ENCODE assay signal across 8 cellular contexts in the genomic region with DNA sequence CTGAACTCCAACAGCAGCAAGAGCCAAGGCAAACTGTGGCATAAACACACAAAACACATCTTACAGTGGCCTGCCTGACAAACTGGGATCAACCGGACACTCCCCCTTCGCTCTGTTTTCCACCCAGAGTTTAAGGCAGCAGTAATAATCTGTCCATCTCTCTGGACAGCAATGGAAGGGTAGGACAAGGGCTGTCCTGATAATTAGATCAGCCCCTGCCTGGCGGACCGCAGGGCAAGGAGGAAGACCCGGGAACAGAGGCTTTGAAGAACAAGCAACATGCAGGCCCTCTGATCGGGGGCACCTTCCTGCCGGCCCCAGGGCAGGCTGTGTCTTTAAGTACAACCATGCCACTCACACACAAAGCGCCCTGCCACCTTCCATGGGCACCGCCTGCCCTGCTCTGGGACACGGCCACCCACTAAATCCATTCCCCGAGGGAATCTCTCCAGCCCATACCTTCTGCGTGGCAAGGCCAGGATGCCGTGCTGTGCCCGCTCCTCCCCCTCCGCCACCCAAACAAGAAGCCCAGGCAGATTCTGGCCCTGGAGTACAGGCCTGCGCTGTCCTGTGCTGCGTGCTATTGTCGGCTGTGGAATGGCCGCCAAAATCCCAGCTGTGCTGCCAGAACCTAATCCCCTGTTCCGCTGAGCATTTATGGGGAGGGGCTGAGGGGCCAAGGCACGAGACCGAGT. TPM values are rescaled to one million over a fixed set of nuclear protein-coding genes. Genes with fewer than 3 reads are reported as not detected.
A peak's percentile ranks its signal among the peaks of the same experiment; 100 is the strongest.
DNase-seq lines count a peak whose midpoint lies in the region; ATAC-seq and TF ChIP-seq lines count a peak whose summit lies in the region.

No MANE protein-coding gene starts in this region.

- H3K79me1 ChIP-seq in H9 (ENCODE audit: insufficient read depth, low read depth, low read length, poor library complexity, severe bottlenecking) = peaks cover 10% of the 10 kb centered on the region

- H3K4me2 ChIP-seq in H9 (ENCODE audit: insufficient read depth, insufficient read length, low read length) = peak overlapping the region; percentile 45

- H3K27me3 Mint-ChIP-seq in H9 (ENCODE audit: low read depth) = no peaks in the 10 kb centered on the region

- H3K18ac ChIP-seq in H9 (ENCODE audit: insufficient read length, low read depth, low read length) = peak overlapping the region; percentile 59

- H3K9me3 Mint-ChIP-seq in H9 = no peaks in the 10 kb centered on the region

- peaks cover 12% of the 10 kb centered on the region; the same call in 1 of the 2 replicates for H3K79me2 ChIP-seq in H9 (ENCODE audit: insufficient read depth, low read length)

- no peak overlapping the region for H3K4me3 Mint-ChIP-seq in H9

- peak; percentile 80 for DNase-seq in AG20443 (ENCODE audit: low spot score)
- DNase-seq in H9 = peak; percentile 61
- DNase-seq in NCI-H748 (lab: John Stamatoyannopoulos, UW; ENCODE audit: unreplicated experiment) = peak; percentile 68
- DNase-seq in activated T-cell treated with anti-CD3 and anti-CD28 coated beads, Interleukin-2, amount 50 U/mL, for 1 hour = peak; percentile 63
- DNase-seq in stimulated activated naive CD8-positive, alpha-beta T cell treated with anti-CD3 and anti-CD28 coated beads, Interleukin-15, Interleukin-2, amounts not matched to agents 100 U/mL and 50 U/mL, for 24 hours = peak; percentile 37
- no peak for DNase-seq in GM10266 (ENCODE audit: extremely low spot score)

- H3K23me2 ChIP-seq in H9 (ENCODE audit: insufficient read length, low read depth, low read length, poor library complexity, severe bottlenecking) = peaks cover 8% of the 10 kb centered on the region

- H2BK5ac ChIP-seq in H9 (ENCODE audit: insufficient read length, low read length) = no peak overlapping the region

- H2BK120ac ChIP-seq in H9 (ENCODE audit: low read depth, low read length, poor library complexity, severe bottlenecking) = no peak overlapping the region

- H3K4me1 ChIP-seq in H9 (ENCODE audit: insufficient read depth, low read length) (peaks cover 9% of the 10 kb centered on the region; the same call in 1 of the 2 replicates), mononuclear cell (ENCODE audit: insufficient read depth, low read length) (peaks cover 59% of the 10 kb centered on the region)

- H3T11ph ChIP-seq in H9 (ENCODE audit: low read length) = no peak overlapping the region

- H3K4me1 Mint-ChIP-seq in H9 = peaks cover 14 to 26% of the 10 kb centered on the region in 2 experiments

- peaks cover 6 to 13% (median 7%) of the 10 kb centered on the region in 3 experiments; a peak in 6 of 7 replicates for H3K36me3 Mint-ChIP-seq in H9 (ENCODE audit: insufficient read depth in 1 of 3, low read depth in 3 of 3)

- H3K4ac ChIP-seq in H9 (ENCODE audit: low read depth, low read length) = no peak overlapping the region

- no peak overlapping the region for H4K5ac ChIP-seq in H9 (ENCODE audit: insufficient read length, low read depth, low read length)

- ATAC-seq in esophagus mucosa = peak; percentile 54
- peak; percentile 51 for ATAC-seq in stimulated activated naive CD8-positive, alpha-beta T cell treated with anti-CD3 and anti-CD28 coated beads, Interleukin-15, Interleukin-2, amounts not matched to agents 100 U/mL and 50 U/mL, for 24 hours

- H3K14ac ChIP-seq in H9 (ENCODE audit: insufficient read depth, low read length) = peak overlapping the region; percentile 55

- H3K23ac ChIP-seq in H9 (ENCODE audit: insufficient read length, low read depth, low read length) = no peak overlapping the region

- no peak overlapping the region; a peak in 1 of 7 replicates for H3K27ac Mint-ChIP-seq in H9

- no peak overlapping the region for H2AFZ ChIP-seq in H9 (ENCODE audit: low read length)

- H3K9ac ChIP-seq in H9 (ENCODE audit: extremely low read depth, insufficient read length, low read length) = peak overlapping the region; percentile 11

- no CpG with 5 or more reads among the region's 22 CpGs for WGBS in H9 (ENCODE audit: extremely low coverage, insufficient read length, low lambda C conversion rate)

- no peak overlapping the region for H4K91ac ChIP-seq in H9 (ENCODE audit: insufficient read length, low read depth, low read length)

- no peak overlapping the region for H2BK12ac ChIP-seq in H9 (ENCODE audit: insufficient read length, low read depth, low read length)

- H3K4me3 ChIP-seq in mononuclear cell (ENCODE audit: low read length) = peak overlapping the region; percentile 71

- no peak overlapping the region for H2AK5ac ChIP-seq in H9 (ENCODE audit: insufficient read length, low read length)

- no peak overlapping the region for H3K27ac ChIP-seq in H9 (ENCODE audit: insufficient read length, low read depth, low read length)

- no peak overlapping the region for H2BK20ac ChIP-seq in H9 (ENCODE audit: low read depth, low read length, poor library complexity, severe bottlenecking)

- H3K56ac ChIP-seq in H9 (ENCODE audit: insufficient read length, low read depth, low read length) = no peak overlapping the region

- no peak overlapping the region for H2BK15ac ChIP-seq in H9 (ENCODE audit: low read depth, low read length)

- no peak overlapping the region for H4K8ac ChIP-seq in H9 (replicated peaks; ENCODE audit: insufficient read length, low read depth, low read length)

- H3K9me3 ChIP-seq in H9 (ENCODE audit: control insufficient read depth, low read depth, low read length) = no peaks in the 10 kb centered on the region
- H3K9me3 ChIP-seq in mononuclear cell (ENCODE audit: low read depth, low read length) = no peaks in the 10 kb centered on the region

- TF ChIP-seq CTCF in H9 (conservative IDR thresholded peaks at IDR 0.05) = no peak
- no peak for TF ChIP-seq CTCF in GM10266 (IDR thresholded peaks at IDR 0.05; ENCODE audit: control insufficient read depth, insufficient read depth, low read depth, missing control alignments)

- no peaks in the 10 kb centered on the region for H4K20me1 ChIP-seq in H9 (ENCODE audit: control insufficient read depth, insufficient read depth, insufficient read length)

- no peaks in the 10 kb centered on the region for H3K27me3 ChIP-seq in H9 (ENCODE audit: insufficient read depth, low read length)
- H3K27me3 ChIP-seq in mononuclear cell (ENCODE audit: insufficient read depth, low read length) = no peaks in the 10 kb centered on the region

RNA-seq across cellular contexts. Expression of gene NUMA1, which starts 38.8 kb away (rescaled TPM):
- total RNA-seq in H9 (2021) (127 and 136 TPM in 2 replicates), esophagus mucosa (117 TPM), mononuclear cell (125 TPM)

RNA-seq across cellular contexts. Expression of gene LRRC51, which starts 39.1 kb away (rescaled TPM):
- 3.1 and 6.4 TPM in 2 replicates for total RNA-seq in H9 (2021)
- total RNA-seq in esophagus mucosa = 5.5 TPM
- 0.63 TPM for total RNA-seq in mononuclear cell

RNA-seq across cellular contexts. Expression of gene IL18BP, which starts 42.8 kb away (rescaled TPM):
- 10.2 and 10.6 TPM in 2 replicates for total RNA-seq in H9 (2021)
- total RNA-seq in esophagus mucosa = 2.5 TPM
- total RNA-seq in mononuclear cell = 9.6 TPM
